Comparison of ENCODE assay signal across 15 cellular contexts in genomic region chr12:104426926-104427546, GRCh38. TPM values are rescaled to one million over a fixed set of nuclear protein-coding genes. Genes with fewer than 3 reads are reported as not detected.
DNase-seq lines count a peak whose midpoint lies in the region; TF ChIP-seq lines count a peak whose summit lies in the region.
"Had no signal": no experiment of that assay in that cellular context is flagged by ENCODE, and none has a peak within 500 bp of the region (broad histone marks: within the 10 kb centered on the region; RNA-seq: fewer than 3 reads in every experiment).

No MANE protein-coding gene starts in this region.

- no peaks in the 10 kb centered on the region for H3K36me3 ChIP-seq in fibroblast of lung (ENCODE audit: control insufficient read depth, insufficient read depth, low read length)
- H3K36me3 ChIP-seq: WERI-Rb-1 had no signal

- peak overlapping the region; percentile 36 for H3K27ac Mint-ChIP-seq in activated T-cell treated with anti-CD3 and anti-CD28 coated beads, Interleukin-2, amount 50 U/mL, for 24 hours
- H3K27ac Mint-ChIP-seq in stimulated activated naive CD8-positive, alpha-beta T cell treated with anti-CD3 and anti-CD28 coated beads, Interleukin-15, Interleukin-2, amounts not matched to agents 100 ng/mL and 50 ng/mL, for 24 hours, result peak overlapping the region; percentile 24

- H3K4me3 ChIP-seq in fibroblast of lung (replicated peaks in 1 of 4; ENCODE audit: control extremely low read depth in 1 of 4, insufficient read depth in 1 of 4, low read depth in 3 of 4, low read length in 4 of 4), result no peak overlapping the region
- H3K4me3 ChIP-seq: hepatocyte had no signal

- H3K4me2 ChIP-seq in fibroblast of lung (ENCODE audit: extremely low read depth, insufficient read depth, low read length), result no peak overlapping the region
- H3K4me2 ChIP-seq: hepatocyte had no signal

- H3K9me3 Mint-ChIP-seq in activated T-cell treated with anti-CD3 and anti-CD28 coated beads, Interleukin-2, amount 50 U/mL, for 24 hours, result peaks cover 10% of the 10 kb centered on the region
- H3K9me3 Mint-ChIP-seq in stimulated activated naive CD8-positive, alpha-beta T cell treated with anti-CD3 and anti-CD28 coated beads, Interleukin-15, Interleukin-2, amounts not matched to agents 100 ng/mL and 50 ng/mL, for 24 hours, result peaks cover 9% of the 10 kb centered on the region

- no peak for DNase-seq in activated T-cell treated with anti-CD3 and anti-CD28 coated beads, Interleukin-2, amount 50 U/mL, for 24 hours
- DNase-seq in activated T-cell treated with anti-CD3 and anti-CD28 coated beads for 4 hours (no peak), SK-N-DZ (ENCODE audit: low spot score) (peak; percentile 35), fibroblast of lung (ENCODE audit: low read depth in 2 of 2) (peak; percentile 32 to 93), substantia nigra (lab: John Stamatoyannopoulos, UW) (no peak), NOMO-1 treated with dmso at 0.1 percent for 144 hours (lab: John Stamatoyannopoulos, UW; ENCODE audit: unreplicated experiment) (no peak)
- no peak for DNase-seq in stimulated activated CD4-positive, alpha-beta T cell treated with anti-CD3 and anti-CD28 coated beads, Interleukin-15, amount 100 ng/mL, for 24 hours
- DNase-seq: activated effector memory CD4-positive, alpha-beta T cell treated with anti-CD3 and anti-CD28 coated beads, Interleukin-2, amount 50 U/mL, for 16 hours; AML-193; GDM1; H7; midbrain; WERI-Rb-1 had no signal

- no peak for TF ChIP-seq CTCF in fibroblast of lung (conservative IDR thresholded peaks at IDR 0.05 in 1 of 2, IDR thresholded peaks at IDR 0.05 in 1 of 2; ENCODE audit: low read depth in 1 of 2, low read length in 2 of 2)

- no peak overlapping the region for H3K9ac ChIP-seq in fibroblast of lung (ENCODE audit: insufficient read depth, low read length)

- no peaks in the 10 kb centered on the region for H3K79me2 ChIP-seq in fibroblast of lung (ENCODE audit: control insufficient read depth, insufficient read depth, low read length)
- H3K79me2 ChIP-seq: hepatocyte had no signal

- no peaks in the 10 kb centered on the region for H4K20me1 ChIP-seq in fibroblast of lung (ENCODE audit: control insufficient read depth, extremely low read depth, insufficient read depth, low read length)

- peaks cover 4% of the 10 kb centered on the region for H3K4me1 ChIP-seq in fibroblast of lung (ENCODE audit: control insufficient read depth, extremely low read depth, insufficient read depth, low read length)

- H2AFZ ChIP-seq in fibroblast of lung (ENCODE audit: low read length), result no peak overlapping the region
- H2AFZ ChIP-seq: hepatocyte had no signal

- peaks cover 22% of the 10 kb centered on the region for H3K4me1 Mint-ChIP-seq in activated T-cell treated with anti-CD3 and anti-CD28 coated beads, Interleukin-2, amount 50 U/mL, for 24 hours (ENCODE audit: low read depth)
- H3K4me1 Mint-ChIP-seq in stimulated activated naive CD8-positive, alpha-beta T cell treated with anti-CD3 and anti-CD28 coated beads, Interleukin-15, Interleukin-2, amounts not matched to agents 100 ng/mL and 50 ng/mL, for 24 hours (ENCODE audit: low read depth), result peaks cover 36% of the 10 kb centered on the region

- no peaks in the 10 kb centered on the region for H3K27me3 Mint-ChIP-seq in activated T-cell treated with anti-CD3 and anti-CD28 coated beads, Interleukin-2, amount 50 U/mL, for 24 hours
- H3K27me3 Mint-ChIP-seq in stimulated activated naive CD8-positive, alpha-beta T cell treated with anti-CD3 and anti-CD28 coated beads, Interleukin-15, Interleukin-2, amounts not matched to agents 100 ng/mL and 50 ng/mL, for 24 hours, result no peaks in the 10 kb centered on the region

- H3K4me3 Mint-ChIP-seq in activated T-cell treated with anti-CD3 and anti-CD28 coated beads, Interleukin-2, amount 50 U/mL, for 24 hours, result no peak overlapping the region
- H3K4me3 Mint-ChIP-seq in stimulated activated naive CD8-positive, alpha-beta T cell treated with anti-CD3 and anti-CD28 coated beads, Interleukin-15, Interleukin-2, amounts not matched to agents 100 ng/mL and 50 ng/mL, for 24 hours, result no peak overlapping the region

- H3K27ac ChIP-seq in fibroblast of lung (ENCODE audit: insufficient read depth, low read length), result no peak overlapping the region
- H3K27ac ChIP-seq in substantia nigra (ENCODE audit: low read depth, low read length, poor library complexity, severe bottlenecking), result no peak overlapping the region
- H3K27ac ChIP-seq: hepatocyte, WERI-Rb-1 had no signal

- H3K36me3 Mint-ChIP-seq in activated T-cell treated with anti-CD3 and anti-CD28 coated beads, Interleukin-2, amount 50 U/mL, for 24 hours (ENCODE audit: low read depth), result no peaks in the 10 kb centered on the region
- no peaks in the 10 kb centered on the region for H3K36me3 Mint-ChIP-seq in stimulated activated naive CD8-positive, alpha-beta T cell treated with anti-CD3 and anti-CD28 coated beads, Interleukin-15, Interleukin-2, amounts not matched to agents 100 ng/mL and 50 ng/mL, for 24 hours (ENCODE audit: low read depth)

- no peaks in the 10 kb centered on the region for H3K9me3 ChIP-seq in fibroblast of lung (ENCODE audit: control insufficient read depth, insufficient read depth, low read depth, low read length)

- H3K27me3 ChIP-seq in fibroblast of lung (ENCODE audit: control insufficient read depth, insufficient read depth, low read length), result no peaks in the 10 kb centered on the region
- H3K27me3 ChIP-seq: hepatocyte had no signal

RNA-seq across cellular contexts. Expression of gene CHST11, which starts 29.7 kb away (rescaled TPM):
- polyA plus RNA-seq in SK-N-DZ (2014; cell fraction: cytosol; rRNA removed), result 6.9 and 7.2 TPM in 2 replicates
- 2.9 and 7.1 TPM in 2 replicates for polyA plus RNA-seq in SK-N-DZ (2014; cell fraction: nucleus; rRNA removed)
- 2.6 and 3.5 TPM in 2 replicates for total RNA-seq in fibroblast of lung
- polyA plus RNA-seq in fibroblast of lung, result 9.0 and 9.1 TPM in 2 replicates
- 8.4 and 8.6 TPM in 2 replicates for polyA plus RNA-seq in fibroblast of lung (2012)
- polyA minus RNA-seq in fibroblast of lung (ENCODE audit: low replicate concordance), result 27.5 and 49.4 TPM in 2 replicates

Comparison
In these comparisons a context has a peak if more than half of its experiments do, and no peak if none do; other contexts are left out.
1. DNase-seq: peak in SK-N-DZ (single experiment) and fibroblast of lung (2 of 2); none in activated T-cell treated with anti-CD3 and anti-CD28 coated beads, Interleukin-2, amount 50 U/mL, for 24 hours (single experiment), activated T-cell treated with anti-CD3 and anti-CD28 coated beads for 4 hours (single experiment), stimulated activated CD4-positive, alpha-beta T cell treated with anti-CD3 and anti-CD28 coated beads, Interleukin-15, amount 100 ng/mL, for 24 hours (single experiment), substantia nigra (0 of 49) and NOMO-1 treated with dmso at 0.1 percent for 144 hours (single experiment).